1 cellular context compared by ENCODE assay signal in genomic region chr18:815353-815752, GRCh38.
TF ChIP-seq lines count a peak whose summit lies in the region.

No MANE protein-coding gene starts in this region.

TF ChIP-seq in K562, 482 proteins besides CTCF, POLR2A, EP300 and RAD21 (continued from another document):
- no peak for TF ChIP-seq MITF (IDR thresholded peaks at IDR 0.05)
- no peak for TF ChIP-seq NR4A1 (CRISPR knock-in tag; IDR thresholded peaks at IDR 0.05)
- 0 out of 2 replicates have a peak, but pooled peaks have one; percentile 35 for TF ChIP-seq NR4A1 (tag; IDR thresholded peaks at IDR 0.05)
- TF ChIP-seq KLF6 (CRISPR knock-in tag; IDR thresholded peaks at IDR 0.05; ENCODE audit: borderline replicate concordance): peak; percentile 56; the same call in 1 of the 2 replicates
- no peak for TF ChIP-seq IRF2 (CRISPR knock-in tag; IDR thresholded peaks at IDR 0.05)
- TF ChIP-seq ZNF277 (CRISPR knock-in tag; IDR thresholded peaks at IDR 0.05; ENCODE audit: borderline replicate concordance): no peak
- TF ChIP-seq RNF2 (IDR thresholded peaks at IDR 0.05): no peak
- no peak for TF ChIP-seq ZMIZ1 (IDR thresholded peaks at IDR 0.05; ENCODE audit: low read depth in 2 of 2, low read length in 2 of 2)
- TF ChIP-seq CEBPZ (IDR thresholded peaks at IDR 0.05; ENCODE audit: borderline replicate concordance, low read depth, low read length): no peak
- TF ChIP-seq MAX (CRISPR knock-in tag; IDR thresholded peaks at IDR 0.05): no peak
- TF ChIP-seq TSHZ1 (CRISPR knock-in tag; IDR thresholded peaks at IDR 0.05): 0 out of 2 replicates have a peak, but pooled peaks have one; percentile 9
- no peak for TF ChIP-seq NR2C1 (IDR thresholded peaks at IDR 0.05)
- 0 out of 2 replicates have a peak, but pooled peaks have one; percentile 21 for TF ChIP-seq NR2C1 (tag; IDR thresholded peaks at IDR 0.05)
- no peak for TF ChIP-seq ZNF282 (CRISPR knock-in tag; IDR thresholded peaks at IDR 0.05)
- no peak for TF ChIP-seq ZNF696 (CRISPR knock-in tag; conservative IDR thresholded peaks at IDR 0.05)
- no peak for TF ChIP-seq ZNF217 (CRISPR knock-in tag; IDR thresholded peaks at IDR 0.05)
- no peak for TF ChIP-seq FOXP4 (CRISPR knock-in tag; IDR thresholded peaks at IDR 0.05; ENCODE audit: borderline replicate concordance)
- no peak for TF ChIP-seq HNRNPH1 (optimal IDR thresholded peaks at IDR 0.05; ENCODE audit: low read depth, low read length)
- 0 out of 2 replicates have a peak, but pooled peaks have one; percentile 26 for TF ChIP-seq PTTG1 (tag; IDR thresholded peaks at IDR 0.05; ENCODE audit: low read depth)
- TF ChIP-seq TRIM25 (IDR thresholded peaks at IDR 0.05; ENCODE audit: borderline replicate concordance): no peak
- TF ChIP-seq HINFP (tag; conservative IDR thresholded peaks at IDR 0.05; ENCODE audit: low read depth): no peak
- peak; percentile 34; the same call in 1 of the 2 replicates for TF ChIP-seq DMBX1 (CRISPR knock-in tag; IDR thresholded peaks at IDR 0.05; ENCODE audit: borderline replicate concordance)
- TF ChIP-seq NCOA2 (IDR thresholded peaks at IDR 0.05; ENCODE audit: partially characterized antibody in 2 of 2): no peak
- TF ChIP-seq TCF3 (CRISPR knock-in tag; IDR thresholded peaks at IDR 0.05): no peak
- no peak for TF ChIP-seq ILF3 (IDR thresholded peaks at IDR 0.05; ENCODE audit: borderline replicate concordance)
- TF ChIP-seq GTF2A2 (tag; IDR thresholded peaks at IDR 0.05): 0 out of 2 replicates have a peak, but pooled peaks have one; percentile 38
- peak; percentile 56; the same call in 1 of the 2 replicates for TF ChIP-seq ZNF311 (CRISPR knock-in tag; IDR thresholded peaks at IDR 0.05)
- TF ChIP-seq RBM39 (optimal IDR thresholded peaks at IDR 0.05; ENCODE audit: low read depth, low read length): no peak
